15 cellular contexts compared by ENCODE assay signal in the genomic region with DNA sequence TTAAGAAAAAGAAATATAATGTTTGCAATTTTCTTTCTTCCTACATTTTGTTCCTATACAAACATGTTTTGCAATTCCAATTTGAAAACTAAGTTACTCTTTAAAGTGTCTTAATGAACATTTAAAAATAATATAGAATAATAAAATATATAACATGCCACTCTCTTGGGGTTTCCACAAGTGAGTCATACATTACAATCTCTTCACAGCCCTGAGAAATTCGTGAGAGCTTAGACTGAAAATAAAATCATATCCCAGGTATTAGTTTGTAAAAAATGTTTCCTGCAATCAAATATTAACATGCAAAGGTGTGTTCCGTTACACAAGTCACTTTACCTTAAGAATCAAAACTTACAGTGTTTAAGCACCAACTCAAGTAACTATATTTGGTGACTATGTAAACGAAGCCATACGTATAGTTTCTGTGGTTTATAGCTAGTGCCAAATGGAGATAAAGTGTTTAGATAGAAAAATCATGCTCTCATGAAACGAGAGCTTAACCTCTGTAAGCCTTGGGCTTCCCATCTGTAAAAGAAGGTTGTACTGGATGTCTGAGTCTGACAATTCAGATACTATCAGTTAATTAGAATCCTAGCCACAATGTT.
A peak's percentile ranks its signal among the peaks of the same experiment; 100 is the strongest.
DNase-seq lines count a peak whose midpoint lies in the region; ATAC-seq and TF ChIP-seq lines count a peak whose summit lies in the region.
"Had no signal": no experiment of that assay in that cellular context is flagged by ENCODE, and none has a peak within 500 bp of the region (broad histone marks: within the 10 kb centered on the region; RNA-seq: fewer than 3 reads in every experiment).

No MANE protein-coding gene starts in this region.

- H3K4me3 Mint-ChIP-seq in endodermal cell, result no peak overlapping the region
- H3K4me3 Mint-ChIP-seq: HFFc6 had no signal

- no peaks in the 10 kb centered on the region for H3K27me3 Mint-ChIP-seq in endodermal cell (ENCODE audit: insufficient read depth)

- H4K20me1 ChIP-seq in SK-N-SH (ENCODE audit: insufficient read depth), result no peaks in the 10 kb centered on the region

- CTCF ChIA-PET in SK-N-SH (lab: Yijun Ruan, JAX), result no interaction called here

- peak overlapping the region; percentile 28 to 60; a peak in 3 of 4 replicates for H3K27ac ChIP-seq in SK-N-SH (ENCODE audit: low read depth in 2 of 2, low read length in 1 of 2)
- H3K27ac ChIP-seq in ascending aorta, result no peak overlapping the region
- no peak overlapping the region for H3K27ac ChIP-seq in endodermal cell (ENCODE audit: low read depth, low read length)
- H3K27ac ChIP-seq: cardiac muscle cell, SK-N-MC, transverse colon had no signal

- H3K4me2 ChIP-seq in SK-N-SH, result peak overlapping the region; percentile 38; the same call in 1 of the 2 replicates

- no peaks in the 10 kb centered on the region; the same call in 1 of the 2 replicates for H3K9me2 ChIP-seq in SK-N-SH

- POLR2A ChIA-PET in SK-N-SH (lab: Yijun Ruan, JAX), result no interaction called here

- no peak for TF ChIP-seq CTCF in SK-N-SH (IDR thresholded peaks at IDR 0.05)
- TF ChIP-seq CTCF in ascending aorta (IDR thresholded peaks at IDR 0.05), result no peak
- no peak for TF ChIP-seq CTCF in endodermal cell (conservative IDR thresholded peaks at IDR 0.05)

- ATAC-seq in GM18499 (IDR thresholded peaks at IDR 0.05; ENCODE audit: insufficient read depth, unreplicated experiment) (peak; percentile 54), GM21447 (IDR thresholded peaks at IDR 0.05; ENCODE audit: unreplicated experiment) (peak; percentile 77), HG03103 (IDR thresholded peaks at IDR 0.05; ENCODE audit: low read depth, unreplicated experiment) (peak; percentile 78)

- H3K4me1 Mint-ChIP-seq in endodermal cell, result peaks cover 2% of the 10 kb centered on the region

- H3K79me2 ChIP-seq in SK-N-SH (ENCODE audit: insufficient read depth), result no peaks in the 10 kb centered on the region

- no peaks in the 10 kb centered on the region for H3K36me3 Mint-ChIP-seq in endodermal cell (ENCODE audit: low read depth)

- no peak for TF ChIP-seq EP300 in SK-N-SH (IDR thresholded peaks at IDR 0.05; ENCODE audit: borderline replicate concordance in 1 of 2, low read depth in 1 of 2, low read length in 1 of 2)

- no peak overlapping the region for H3K27ac Mint-ChIP-seq in endodermal cell
- H3K27ac Mint-ChIP-seq: HFFc6 had no signal

- H3K9ac ChIP-seq in SK-N-SH (no peak overlapping the region), endodermal cell (ENCODE audit: extremely low read depth, low read length, poor library complexity, severe bottlenecking) (no peak overlapping the region)

- peak overlapping the region; percentile 88 for H2AFZ ChIP-seq in SK-N-SH (ENCODE audit: low read depth)

- DNase-seq in SK-N-SH (no peak), ascending aorta (ENCODE audit: low spot score in 2 of 2) (no peak), activated T-cell treated with anti-CD3 and anti-CD28 coated beads for 4 hours (no peak), D341Med (ENCODE audit: low spot score) (no peak), endodermal cell (no peak)
- DNase-seq: ACHN, COR-L47, head of caudate nucleus, HFFc6, transverse colon had no signal

- H3K9me3 ChIP-seq in SK-N-SH (no peaks in the 10 kb centered on the region; the same call in 1 of the 2 replicates), ascending aorta (no peaks in the 10 kb centered on the region), endodermal cell (ENCODE audit: control insufficient read depth, low read length) (no peaks in the 10 kb centered on the region)
- H3K9me3 ChIP-seq: transverse colon had no signal

- intact Hi-C loops in ascending aorta (cut with DNase I), result no loop called here

- H3K4me3 ChIP-seq in SK-N-SH (ENCODE audit: low read depth in 2 of 2, low read length in 1 of 2) (no peak overlapping the region; a peak in 1 of 4 replicates), ascending aorta (no peak overlapping the region), endodermal cell (ENCODE audit: low read length) (no peak overlapping the region)
- H3K4me3 ChIP-seq: cardiac muscle cell, SK-N-MC, transverse colon had no signal

- H3K36me3 ChIP-seq in SK-N-SH (replicated peaks in 1 of 2; ENCODE audit: control insufficient read depth in 1 of 2, insufficient read depth in 2 of 2, low read length in 1 of 2), result no peaks in the 10 kb centered on the region
- H3K36me3 ChIP-seq in ascending aorta, result no peaks in the 10 kb centered on the region
- no peaks in the 10 kb centered on the region for H3K36me3 ChIP-seq in endodermal cell (ENCODE audit: control insufficient read depth, insufficient read depth, low read length)
- H3K36me3 ChIP-seq: cardiac muscle cell, transverse colon had no signal

- no peaks in the 10 kb centered on the region for H3K9me3 Mint-ChIP-seq in endodermal cell
- H3K9me3 Mint-ChIP-seq: HFFc6 had no signal

- H3K4me1 ChIP-seq in SK-N-SH (ENCODE audit: control insufficient read depth in 1 of 2, insufficient read depth in 2 of 2, low read depth in 1 of 2, low read length in 1 of 2) (peaks cover 0 to 3% of the 10 kb centered on the region in 2 experiments; a peak in 1 of 4 replicates), ascending aorta (no peaks in the 10 kb centered on the region), endodermal cell (ENCODE audit: control insufficient read depth, insufficient read depth, low read length) (no peaks in the 10 kb centered on the region)
- H3K4me1 ChIP-seq: transverse colon had no signal

- no peak for TF ChIP-seq RAD21 in SK-N-SH (IDR thresholded peaks at IDR 0.05; ENCODE audit: low read length)

- 25% methylated on average over 5 of the region's 5 CpGs for WGBS in SK-N-SH (ENCODE audit: low lambda C conversion rate)
- WGBS in endodermal cell (ENCODE audit: insufficient coverage in 1 of 2, insufficient read length in 1 of 2), 2 experiments, result 93 to 100% methylated on average over 2 to 5 of the region's 5 CpGs

- peaks cover 6% of the 10 kb centered on the region for H3F3A ChIP-seq in SK-N-SH (replicated peaks; ENCODE audit: insufficient read depth)

- H3K27me3 ChIP-seq in SK-N-SH (ENCODE audit: insufficient read depth) (no peaks in the 10 kb centered on the region), ascending aorta (no peaks in the 10 kb centered on the region), endodermal cell (ENCODE audit: control insufficient read depth, insufficient read depth, low read length, poor library complexity, severe bottlenecking) (no peaks in the 10 kb centered on the region)
- H3K27me3 ChIP-seq: transverse colon had no signal

TF ChIP-seq in SK-N-SH, 30 proteins besides CTCF, POLR2A, EP300 and RAD21:
- TF ChIP-seq GATA2 (CRISPR knock-in tag; IDR thresholded peaks at IDR 0.05) (peak; percentile 41; the same call in 1 of the 2 replicates), RXRA (IDR thresholded peaks at IDR 0.05; ENCODE audit: borderline replicate concordance, low read depth) (no peak), TCF12 (IDR thresholded peaks at IDR 0.05) (0 out of 2 replicates have a peak, but pooled peaks have one; percentile 9)

Comparison
In these comparisons a context has a peak if more than half of its experiments do, and no peak if none do; other contexts are left out.
1. H3K27ac ChIP-seq: peak in SK-N-SH (2 of 2); none in ascending aorta (0 of 2) and endodermal cell (single experiment).
2. Peak in every context shown above with its lines, with median percentiles within 50 percentile points of each other: ATAC-seq.